8 cellular contexts compared by ENCODE assay signal in genomic region chr1:78619446-78619802, GRCh38. TPM values are rescaled to one million over a fixed set of nuclear protein-coding genes. Genes with fewer than 3 reads are reported as not detected.
A peak's percentile ranks its signal among the peaks of the same experiment; 100 is the strongest.
DNase-seq lines count a peak whose midpoint lies in the region; ATAC-seq, FAIRE-seq and TF ChIP-seq lines count a peak whose summit lies in the region.

No MANE protein-coding gene starts in this region.

- H3K36me3 Mint-ChIP-seq in astrocyte (ENCODE audit: low read depth, unreplicated experiment) = peaks cover 14% of the 10 kb centered on the region

- DNase-seq in astrocyte (ENCODE audit: low read depth) = no peak
- no peak for DNase-seq in iPS-NIHi7 (ENCODE audit: extremely low spot score)
- DNase-seq in DMS79 treated with DMSO at 0.1 percent for 48 hours (lab: John Stamatoyannopoulos, UW) = no peak
- no peak for DNase-seq in NCI-H146 (lab: John Stamatoyannopoulos, UW)
- DNase-seq in kidney tubule cell (ENCODE audit: low spot score) = no peak

- peak overlapping the region; percentile 87 for H3K27ac Mint-ChIP-seq in astrocyte (ENCODE audit: unreplicated experiment)

- peak overlapping the region; percentile 93 for H3K4me3 Mint-ChIP-seq in astrocyte (ENCODE audit: unreplicated experiment)

- H4K20me1 ChIP-seq in astrocyte (ENCODE audit: insufficient read depth, low read length) = no peaks in the 10 kb centered on the region

- peak overlapping the region; percentile 50 for H3K9ac ChIP-seq in astrocyte (ENCODE audit: low read length)
- peak overlapping the region; percentile 58 for H3K9ac ChIP-seq in mucosa of stomach (ENCODE audit: low read length)

- TF ChIP-seq CTCF in astrocyte (IDR thresholded peaks at IDR 0.05; ENCODE audit: insufficient read depth, low read depth, low read length) = no peak

- H3K36me3 ChIP-seq in astrocyte (ENCODE audit: insufficient read depth, low read length) = no peaks in the 10 kb centered on the region
- no peaks in the 10 kb centered on the region for H3K36me3 ChIP-seq in mucosa of stomach (ENCODE audit: control insufficient read depth, insufficient read depth, low read length)

- no peaks in the 10 kb centered on the region for H3K9me3 Mint-ChIP-seq in astrocyte (ENCODE audit: unreplicated experiment)

- H3K27me3 ChIP-seq in astrocyte (ENCODE audit: insufficient read depth, low read length) = no peaks in the 10 kb centered on the region
- no peaks in the 10 kb centered on the region for H3K27me3 ChIP-seq in mucosa of stomach (ENCODE audit: control insufficient read depth, insufficient read depth, low read length)

- peak overlapping the region; percentile 77 for H3K4me2 ChIP-seq in astrocyte (ENCODE audit: low read length)

- peak; percentile 56 for FAIRE-seq in astrocyte (lab: Jason Lieb, UNC)

- no peaks in the 10 kb centered on the region for H3K27me3 Mint-ChIP-seq in astrocyte (ENCODE audit: low read depth, unreplicated experiment)

- H3K9me3 ChIP-seq in astrocyte (ENCODE audit: insufficient read depth, low read depth, low read length) (no peaks in the 10 kb centered on the region), mucosa of stomach (ENCODE audit: control insufficient read depth, low read length) (no peaks in the 10 kb centered on the region)

- H3K4me1 ChIP-seq in astrocyte (ENCODE audit: insufficient read depth, low read length) (peaks cover 14% of the 10 kb centered on the region), mucosa of stomach (ENCODE audit: control insufficient read depth, insufficient read depth, low read length) (no peaks in the 10 kb centered on the region)

- H2AFZ ChIP-seq in astrocyte (ENCODE audit: low read depth, low read length) = peak overlapping the region; percentile 51

- H3K79me2 ChIP-seq in astrocyte (ENCODE audit: insufficient read depth, low read length) = no peaks in the 10 kb centered on the region

- H3K4me3 ChIP-seq in astrocyte (ENCODE audit: insufficient read depth, low read depth, low read length) (no peak overlapping the region), mucosa of stomach (ENCODE audit: low read length) (no peak overlapping the region)

- no peak overlapping the region for H3K27ac ChIP-seq in astrocyte (ENCODE audit: low read depth, low read length)

- peaks cover 23% of the 10 kb centered on the region for H3K4me1 Mint-ChIP-seq in astrocyte (ENCODE audit: low read depth, unreplicated experiment)

- ATAC-seq in GM18870 (IDR thresholded peaks at IDR 0.05; ENCODE audit: unreplicated experiment) (peak; percentile 4), HG02885 (IDR thresholded peaks at IDR 0.05; ENCODE audit: poor library complexity, unreplicated experiment) (peak; percentile 12)

RNA-seq across cellular contexts. Expression of gene IFI44L, which starts 0.8 kb away (rescaled TPM):
- 184 and 271 TPM in 2 replicates for total RNA-seq in astrocyte

RNA-seq across cellular contexts. Expression of gene IFI44, which starts 30.2 kb away (rescaled TPM):
- 144 and 176 TPM in 2 replicates for total RNA-seq in astrocyte
